31 cellular contexts compared by ENCODE assay signal in the genomic region with DNA sequence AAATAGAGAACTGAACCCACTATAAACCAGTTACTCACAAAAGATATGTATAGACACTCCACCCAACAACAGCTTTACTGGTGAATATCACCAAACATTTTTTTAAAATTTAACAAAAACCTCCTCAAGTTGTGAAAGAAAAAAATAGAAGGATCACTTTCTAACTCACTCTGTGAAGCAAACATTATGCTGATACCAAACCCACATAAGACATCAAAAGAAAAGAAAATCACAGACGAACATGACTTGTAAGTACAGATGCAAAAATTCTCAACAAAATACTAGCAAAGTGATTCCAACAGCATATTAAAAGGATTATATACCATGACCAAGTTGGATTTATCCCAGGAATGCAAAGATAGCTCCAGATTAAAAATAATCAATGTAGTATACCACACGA. TPM values are rescaled to one million over a fixed set of nuclear protein-coding genes. Genes with fewer than 3 reads are reported as not detected.
"Had no signal": no experiment of that assay in that cellular context is flagged by ENCODE, and none has a peak within 500 bp of the region (broad histone marks: within the 10 kb centered on the region; RNA-seq: fewer than 3 reads in every experiment).

No MANE protein-coding gene starts in this region.

- H3K4me1 ChIP-seq: colonic mucosa, esophagus squamous epithelium, gastrocnemius medialis, heart right ventricle, left lung, lower lobe of right lung had no signal

- H3K9me3 Mint-ChIP-seq: effector memory CD8-positive, alpha-beta T cell had no signal

- H3K36me3 ChIP-seq: colonic mucosa, esophagus squamous epithelium, gastrocnemius medialis, heart right ventricle, left lung, lower lobe of right lung had no signal

- H3K4me3 ChIP-seq: colonic mucosa, esophagus squamous epithelium, gastrocnemius medialis, heart right ventricle, left lung, lower lobe of right lung, mucosa of descending colon had no signal

- H3K9me3 ChIP-seq: colonic mucosa had no signal

- ATAC-seq: effector memory CD8-positive, alpha-beta T cell; esophagus mucosa; gastrocnemius medialis; heart right ventricle; left cardiac atrium; left lung; left ventricle myocardium superior; lower lobe of right lung; mucosa of descending colon had no signal

- H3K27ac ChIP-seq: colonic mucosa, epithelial cell of prostate, esophagus squamous epithelium, gastrocnemius medialis, heart right ventricle, left lung, lower lobe of right lung had no signal

- H3K4me3 Mint-ChIP-seq: dendritic cell treated with granulocyte-macrophage colony-stimulating factor and Interleukin-4, amounts not matched to agents 40 ng/mL and 50 ng/mL, for 4 days; effector memory CD8-positive, alpha-beta T cell; endodermal cell; mesothelial cell of epicardium had no signal

- H3K27ac Mint-ChIP-seq: dendritic cell treated with granulocyte-macrophage colony-stimulating factor and Interleukin-4, amounts not matched to agents 40 ng/mL and 50 ng/mL, for 4 days; effector memory CD8-positive, alpha-beta T cell; endodermal cell; mesothelial cell of epicardium had no signal

- DNase-seq: colonic mucosa; cortex of kidney; effector CD8-positive, alpha-beta T cell; effector memory CD8-positive, alpha-beta T cell; endodermal cell; erythroblast; esophagus squamous epithelium; foreskin fibroblast; foreskin melanocyte; gastrocnemius medialis; glutamatergic neuron; head of caudate nucleus; heart right ventricle; hippocampal formation; left cardiac atrium; left lung; left ventricle myocardium superior; lower lobe of right lung; mesenchymal stem cell; mucosa of descending colon had no signal

- H3K27me3 ChIP-seq: colonic mucosa had no signal

RNA-seq across cellular contexts. Expression of a gene that starts 5.3 kb away (rescaled TPM):
- total RNA-seq: colonic mucosa, dermis microvascular lymphatic vessel endothelial cell, endodermal cell, esophagus mucosa, esophagus squamous epithelium, gastrocnemius medialis, glomerular endothelial cell, heart right ventricle, kidney epithelial cell, left cardiac atrium, left lung, left ventricle myocardium superior, lower lobe of right lung, lung microvascular endothelial cell, mesenteric fat pad, mesothelial cell of epicardium, mucosa of descending colon, myocyte had no signal
- polyA plus RNA-seq: heart right ventricle, keratinocyte had no signal

RNA-seq across cellular contexts. Expression of a gene that starts 9.7 kb away (rescaled TPM):
- total RNA-seq: colonic mucosa, dermis microvascular lymphatic vessel endothelial cell, endodermal cell, esophagus mucosa, esophagus squamous epithelium, gastrocnemius medialis, glomerular endothelial cell, heart right ventricle, kidney epithelial cell, left cardiac atrium, left lung, left ventricle myocardium superior, lower lobe of right lung, lung microvascular endothelial cell, mesenteric fat pad, mesothelial cell of epicardium, mucosa of descending colon, myocyte had no signal
- polyA plus RNA-seq: heart right ventricle, keratinocyte had no signal

RNA-seq across cellular contexts. Expression of a gene that starts 19.7 kb away (rescaled TPM):
- total RNA-seq: colonic mucosa, esophagus squamous epithelium, gastrocnemius medialis, kidney epithelial cell, mesenteric fat pad, myocyte had no signal

RNA-seq across cellular contexts. Expression of a gene that starts 25.0 kb away (rescaled TPM):
- total RNA-seq: colonic mucosa, dermis microvascular lymphatic vessel endothelial cell, endodermal cell, esophagus mucosa, esophagus squamous epithelium, gastrocnemius medialis, glomerular endothelial cell, heart right ventricle, kidney epithelial cell, left cardiac atrium, left lung, left ventricle myocardium superior, lower lobe of right lung, lung microvascular endothelial cell, mesenteric fat pad, mesothelial cell of epicardium, mucosa of descending colon, myocyte had no signal
- polyA plus RNA-seq: heart right ventricle, keratinocyte had no signal

RNA-seq across cellular contexts. Expression of a gene that starts 34.0 kb away (rescaled TPM):
- total RNA-seq: colonic mucosa, dermis microvascular lymphatic vessel endothelial cell, endodermal cell, esophagus mucosa, esophagus squamous epithelium, gastrocnemius medialis, glomerular endothelial cell, heart right ventricle, kidney epithelial cell, left cardiac atrium, left lung, left ventricle myocardium superior, lower lobe of right lung, lung microvascular endothelial cell, mesenteric fat pad, mesothelial cell of epicardium, mucosa of descending colon, myocyte had no signal
- polyA plus RNA-seq: heart right ventricle, keratinocyte had no signal
